8 cellular contexts compared by ENCODE assay signal in genomic region chr3:187044206-187044605, GRCh38.
DNase-seq lines count a peak whose midpoint lies in the region; ATAC-seq lines count a peak whose summit lies in the region.

No MANE protein-coding gene starts in this region.

- H3K4me3 ChIP-seq in HUES64 (ENCODE audit: low read length), result no peak overlapping the region

- H3K4me1 Mint-ChIP-seq in central memory CD8-positive, alpha-beta T cell, result peaks cover 66% of the 10 kb centered on the region

- H3K27me3 Mint-ChIP-seq in central memory CD8-positive, alpha-beta T cell, result no peaks in the 10 kb centered on the region

- peaks cover 86% of the 10 kb centered on the region for H3K36me3 ChIP-seq in HUES64 (ENCODE audit: insufficient read depth, low read length)

- no peak overlapping the region for H3K9ac ChIP-seq in HUES64 (ENCODE audit: low read depth, low read length)

- intact Hi-C loops in head of caudate nucleus (cut with DNase I), result no loop called here

- H3K9me3 Mint-ChIP-seq in central memory CD8-positive, alpha-beta T cell, result no peaks in the 10 kb centered on the region

- H3K27ac Mint-ChIP-seq in central memory CD8-positive, alpha-beta T cell (ENCODE audit: low read depth), result peak overlapping the region; percentile 25

- DNase-seq in central memory CD8-positive, alpha-beta T cell (ENCODE audit: low spot score in 2 of 2), result no peak
- no peak for DNase-seq in head of caudate nucleus
- no peak for DNase-seq in NCI-H69 (lab: John Stamatoyannopoulos, UW)
- no peak for DNase-seq in islet precursor cell
- no peak for DNase-seq in NCI-H1436 treated with DMSO at 0.1 percent for 48 hours (lab: John Stamatoyannopoulos, UW)

- 96% methylated on average over 3 of the region's 3 CpGs for WGBS in HUES64

- no peaks in the 10 kb centered on the region for H3K9me3 ChIP-seq in HUES64 (ENCODE audit: insufficient read depth, low read depth, low read length)

- ATAC-seq in GM18498 (IDR thresholded peaks at IDR 0.05; ENCODE audit: unreplicated experiment), result peak; percentile 71
- ATAC-seq in GM21447 (IDR thresholded peaks at IDR 0.05; ENCODE audit: unreplicated experiment), result peak; percentile 59
- ATAC-seq in central memory CD8-positive, alpha-beta T cell (replicated peaks; ENCODE audit: extremely low read depth, poor library complexity, severe bottlenecking), result no peak

- peaks cover 56% of the 10 kb centered on the region for H3K36me3 Mint-ChIP-seq in central memory CD8-positive, alpha-beta T cell (ENCODE audit: insufficient read depth)

- H3K4me1 ChIP-seq in HUES64 (ENCODE audit: insufficient read depth, low read length), result no peaks in the 10 kb centered on the region

- H3K27me3 ChIP-seq in HUES64 (ENCODE audit: insufficient read depth, low read length), result no peaks in the 10 kb centered on the region

- no peak overlapping the region for H3K4me3 Mint-ChIP-seq in central memory CD8-positive, alpha-beta T cell

- peak overlapping the region; percentile 10; the same call in 1 of the 2 replicates for H3K27ac ChIP-seq in HUES64 (ENCODE audit: low read depth, low read length)
